Comparison of ENCODE assay signal across 12 cellular contexts in genomic region chr16:17368951-17369350, GRCh38.
DNase-seq lines count a peak whose midpoint lies in the region; ATAC-seq and TF ChIP-seq lines count a peak whose summit lies in the region.
"Had no signal": no experiment of that assay in that cellular context is flagged by ENCODE, and none has a peak within 500 bp of the region (broad histone marks: within the 10 kb centered on the region; RNA-seq: fewer than 3 reads in every experiment).

No MANE protein-coding gene starts in this region.

- no peaks in the 10 kb centered on the region for H3K9me3 ChIP-seq in CD4-positive, CD25-positive, alpha-beta regulatory T cell (ENCODE audit: control insufficient read depth in 2 of 2, low read length in 2 of 2)
- no peaks in the 10 kb centered on the region for H3K9me3 ChIP-seq in Loucy (ENCODE audit: insufficient read depth, low read depth, low read length)
- H3K9me3 ChIP-seq in osteoblast (ENCODE audit: low read depth, low read length), result no peaks in the 10 kb centered on the region

- H2AFZ ChIP-seq in Loucy (ENCODE audit: low read length) (no peak overlapping the region), osteoblast (ENCODE audit: low read length) (no peak overlapping the region)

- H3K4me3 ChIP-seq in CD4-positive, CD25-positive, alpha-beta regulatory T cell (ENCODE audit: low read depth, low read length), result peak overlapping the region; percentile 84
- H3K4me3 ChIP-seq in Loucy (ENCODE audit: low read length, poor library complexity, severe bottlenecking) (peak overlapping the region; percentile 66), osteoblast (ENCODE audit: insufficient read depth, low read length) (no peak overlapping the region)
- H3K4me3 ChIP-seq: cardiac muscle cell had no signal

- H3F3A ChIP-seq in Loucy (ENCODE audit: low read depth), result peaks cover 10% of the 10 kb centered on the region

- DNase-seq in CD4-positive, CD25-positive, alpha-beta regulatory T cell, result peak in 2 of 3 donors; percentile 78 to 81
- DNase-seq in activated naive CD8-positive, alpha-beta T cell treated with anti-CD3 and anti-CD28 coated beads, Interleukin-2, amount 10 ng/mL, durations not matched to agents 7 days and 5 days, result no peak
- DNase-seq in neural crest cell (ENCODE audit: low read depth, low spot score) (no peak), osteoblast (ENCODE audit: insufficient read length, low spot score, missing footprints) (no peak), NCI-H128 (lab: John Stamatoyannopoulos, UW; ENCODE audit: unreplicated experiment) (no peak)
- no peak for DNase-seq in activated CD4-positive, alpha-beta T cell treated with anti-CD3 and anti-CD28 coated beads, Interleukin-2, amount 50 U/mL, for 4 hours
- DNase-seq: H9, NCI-H2029 had no signal

- H3K79me2 ChIP-seq in Loucy (ENCODE audit: insufficient read depth, low read length), result peaks cover 92% of the 10 kb centered on the region
- H3K79me2 ChIP-seq in osteoblast (ENCODE audit: insufficient read depth, low read length), result peaks cover 19% of the 10 kb centered on the region

- H3K27me3 ChIP-seq in CD4-positive, CD25-positive, alpha-beta regulatory T cell (ENCODE audit: control insufficient read depth, insufficient read depth, low read length), result no peaks in the 10 kb centered on the region
- no peaks in the 10 kb centered on the region for H3K27me3 ChIP-seq in Loucy (ENCODE audit: insufficient read depth, low read length, poor library complexity, severe bottlenecking)
- no peaks in the 10 kb centered on the region for H3K27me3 ChIP-seq in osteoblast (ENCODE audit: insufficient read depth, low read length)
- H3K27me3 ChIP-seq: cardiac muscle cell had no signal

- POLR2A ChIA-PET in activated naive CD8-positive, alpha-beta T cell treated with anti-CD3 and anti-CD28 coated beads, Interleukin-2, amount 10 ng/mL, durations not matched to agents 7 days and 5 days (lab: Charles Lee), result interaction anchor here (0.7 to 8.5 kb wide), 17 partner anchors 9 to 211 kb away, joined by 3 to 216 read pairs (median 6); partner anchors contain the start of gene XYLT1

- H3K27ac ChIP-seq in CD4-positive, CD25-positive, alpha-beta regulatory T cell (ENCODE audit: insufficient read depth, low read length, poor library complexity, severe bottlenecking), result peak overlapping the region; percentile 95
- no peak overlapping the region for H3K27ac ChIP-seq in osteoblast (ENCODE audit: low read depth, low read length)
- H3K27ac ChIP-seq: cardiac muscle cell had no signal

- H3K4me3 Mint-ChIP-seq in CD4-positive, CD25-positive, alpha-beta regulatory T cell, result peak overlapping the region; percentile 92 to 95 (median 92)
- peak overlapping the region; percentile 79 for H3K4me3 Mint-ChIP-seq in activated naive CD8-positive, alpha-beta T cell treated with anti-CD3 and anti-CD28 coated beads, Interleukin-2, amount 10 ng/mL, durations not matched to agents 7 days and 5 days
- H3K4me3 Mint-ChIP-seq in neural crest cell, result peak overlapping the region; percentile 82
- H3K4me3 Mint-ChIP-seq: H9 had no signal

- peaks cover 84% of the 10 kb centered on the region for H4K20me1 ChIP-seq in Loucy (ENCODE audit: insufficient read depth, low read length, poor library complexity, severe bottlenecking)
- peaks cover 46% of the 10 kb centered on the region for H4K20me1 ChIP-seq in osteoblast (ENCODE audit: insufficient read depth, low read length)

- peaks cover 32 to 92% (median 83%) of the 10 kb centered on the region in 4 donors for H3K4me1 Mint-ChIP-seq in CD4-positive, CD25-positive, alpha-beta regulatory T cell
- peaks cover 79% of the 10 kb centered on the region for H3K4me1 Mint-ChIP-seq in activated naive CD8-positive, alpha-beta T cell treated with anti-CD3 and anti-CD28 coated beads, Interleukin-2, amount 10 ng/mL, durations not matched to agents 7 days and 5 days
- peaks cover 75% of the 10 kb centered on the region for H3K4me1 Mint-ChIP-seq in neural crest cell

- peak overlapping the region; percentile 86 for H3K4me2 ChIP-seq in Loucy (ENCODE audit: low read depth, low read length, poor library complexity, severe bottlenecking)
- H3K4me2 ChIP-seq in osteoblast (ENCODE audit: insufficient read depth, low read length), result no peak overlapping the region

- H3K27ac Mint-ChIP-seq in CD4-positive, CD25-positive, alpha-beta regulatory T cell, result peak overlapping the region; percentile 98 to 99 (median 99)
- H3K27ac Mint-ChIP-seq in activated naive CD8-positive, alpha-beta T cell treated with anti-CD3 and anti-CD28 coated beads, Interleukin-2, amount 10 ng/mL, durations not matched to agents 7 days and 5 days, result peak overlapping the region; percentile 95
- H3K27ac Mint-ChIP-seq in neural crest cell (ENCODE audit: unreplicated experiment), result peak overlapping the region; percentile 83

- no peaks in the 10 kb centered on the region for H3K9me3 Mint-ChIP-seq in CD4-positive, CD25-positive, alpha-beta regulatory T cell
- no peaks in the 10 kb centered on the region for H3K9me3 Mint-ChIP-seq in activated naive CD8-positive, alpha-beta T cell treated with anti-CD3 and anti-CD28 coated beads, Interleukin-2, amount 10 ng/mL, durations not matched to agents 7 days and 5 days
- H3K9me3 Mint-ChIP-seq in neural crest cell, result no peaks in the 10 kb centered on the region
- H3K9me3 Mint-ChIP-seq: H9 had no signal

- TF ChIP-seq CTCF in Loucy (conservative IDR thresholded peaks at IDR 0.05; ENCODE audit: low read length) (no peak), neural crest cell (conservative IDR thresholded peaks at IDR 0.05) (no peak), osteoblast (IDR thresholded peaks at IDR 0.05; ENCODE audit: extremely low read depth, low read depth, low read length) (no peak)

- ATAC-seq in CD4-positive, CD25-positive, alpha-beta regulatory T cell (ENCODE audit: low read depth in 2 of 2), result peak; percentile 10 to 19
- peak; percentile 10 for ATAC-seq in activated naive CD8-positive, alpha-beta T cell treated with anti-CD3 and anti-CD28 coated beads, Interleukin-2, amount 10 ng/mL, durations not matched to agents 7 days and 5 days (ENCODE audit: low read depth)
- ATAC-seq in GM21786 (IDR thresholded peaks at IDR 0.05; ENCODE audit: unreplicated experiment), result no peak
- ATAC-seq: HepG2 had no signal

- H3K9me2 ChIP-seq in Loucy (replicated peaks; ENCODE audit: low read depth, low read length), result no peaks in the 10 kb centered on the region

- H3K36me3 ChIP-seq in CD4-positive, CD25-positive, alpha-beta regulatory T cell (ENCODE audit: control insufficient read depth, insufficient read depth, low read length), result no peaks in the 10 kb centered on the region
- peaks cover 18% of the 10 kb centered on the region; the same call in 1 of the 2 replicates for H3K36me3 ChIP-seq in Loucy (ENCODE audit: insufficient read depth, low read length)
- H3K36me3 ChIP-seq in osteoblast (ENCODE audit: insufficient read depth, low read length), result no peaks in the 10 kb centered on the region
- H3K36me3 ChIP-seq: cardiac muscle cell had no signal

- H3K4me1 ChIP-seq in CD4-positive, CD25-positive, alpha-beta regulatory T cell (ENCODE audit: control insufficient read depth, insufficient read depth, low read length, poor library complexity, severe bottlenecking), result peaks cover 80% of the 10 kb centered on the region
- H3K4me1 ChIP-seq in Loucy (ENCODE audit: insufficient read depth, low read length, poor library complexity, severe bottlenecking) (peaks cover 77% of the 10 kb centered on the region), osteoblast (ENCODE audit: insufficient read depth, low read length) (peaks cover 39% of the 10 kb centered on the region)

- peaks cover 12% of the 10 kb centered on the region for H3K27me3 Mint-ChIP-seq in CD4-positive, CD25-positive, alpha-beta regulatory T cell
- H3K27me3 Mint-ChIP-seq in activated naive CD8-positive, alpha-beta T cell treated with anti-CD3 and anti-CD28 coated beads, Interleukin-2, amount 10 ng/mL, durations not matched to agents 7 days and 5 days, result no peaks in the 10 kb centered on the region
- no peaks in the 10 kb centered on the region for H3K27me3 Mint-ChIP-seq in neural crest cell (ENCODE audit: low read depth)

- H3K9ac ChIP-seq in Loucy (ENCODE audit: low read depth, low read length, poor library complexity, severe bottlenecking), result peak overlapping the region; percentile 70

- H3K36me3 Mint-ChIP-seq in CD4-positive, CD25-positive, alpha-beta regulatory T cell, result no peaks in the 10 kb centered on the region
- H3K36me3 Mint-ChIP-seq in activated naive CD8-positive, alpha-beta T cell treated with anti-CD3 and anti-CD28 coated beads, Interleukin-2, amount 10 ng/mL, durations not matched to agents 7 days and 5 days, result peaks cover 20% of the 10 kb centered on the region
- no peaks in the 10 kb centered on the region for H3K36me3 Mint-ChIP-seq in neural crest cell (ENCODE audit: low read depth)

Comparison
In these comparisons a context has a peak if more than half of its experiments do, and no peak if none do; other contexts are left out.
1. DNase-seq: peak in CD4-positive, CD25-positive, alpha-beta regulatory T cell (2 of 3); none in activated naive CD8-positive, alpha-beta T cell treated with anti-CD3 and anti-CD28 coated beads, Interleukin-2, amount 10 ng/mL, durations not matched to agents 7 days and 5 days (single experiment), neural crest cell (single experiment), osteoblast (single experiment), NCI-H128 (single experiment) and activated CD4-positive, alpha-beta T cell treated with anti-CD3 and anti-CD28 coated beads, Interleukin-2, amount 50 U/mL, for 4 hours (0 of 2).
2. Peak in every context shown above with its lines, with median percentiles within 50 percentile points of each other: H3K27ac Mint-ChIP-seq and H3K4me3 Mint-ChIP-seq.